In the genomic region with DNA sequence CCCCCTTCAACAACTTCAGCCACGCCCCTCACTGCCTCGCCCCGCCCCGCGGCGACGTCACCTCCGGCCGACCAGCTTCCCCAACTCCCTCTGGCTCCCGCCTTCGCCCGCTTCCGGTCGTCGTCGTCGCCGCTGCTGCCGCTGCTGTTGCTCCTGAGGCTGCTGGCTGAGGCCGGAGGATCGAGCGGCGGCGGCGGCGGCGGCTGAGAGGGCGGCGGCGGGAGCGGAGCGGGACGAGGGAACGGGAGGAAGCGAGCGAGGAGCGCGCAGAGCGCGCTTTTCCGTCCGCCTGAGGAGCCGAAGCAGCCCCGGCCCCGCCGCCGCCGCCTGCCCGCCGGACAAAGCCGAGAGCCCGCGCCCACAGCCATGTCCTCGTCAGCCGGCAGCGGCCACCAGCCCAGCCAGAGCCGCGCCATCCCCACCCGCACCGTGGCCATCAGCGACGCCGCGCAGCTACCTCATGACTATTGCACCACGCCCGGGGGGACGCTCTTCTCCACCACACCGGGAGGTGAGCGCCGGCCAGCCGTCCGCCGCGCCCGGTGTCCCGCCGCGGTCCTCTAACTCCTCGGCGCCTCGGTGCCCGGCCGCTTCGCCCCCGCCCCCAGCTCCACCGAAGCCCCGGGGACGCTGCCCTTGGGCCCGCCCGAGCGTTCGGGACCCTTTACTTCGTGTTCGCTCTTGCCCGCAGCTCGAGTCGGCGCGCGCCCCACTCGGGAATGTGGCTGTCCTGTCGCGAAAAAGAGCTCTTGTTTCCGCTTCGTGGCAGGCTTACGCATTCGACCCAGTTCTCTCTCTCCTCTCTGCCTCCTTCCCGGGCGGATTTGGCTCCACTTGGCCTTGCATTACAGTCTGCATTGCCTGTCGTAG, we compare ENCODE assay signal across 8 cellular contexts. TPM values are rescaled to one million over a fixed set of nuclear protein-coding genes. Genes with fewer than 3 reads are reported as not detected.
DNase-seq lines count a peak whose midpoint lies in the region; ATAC-seq and TF ChIP-seq lines count a peak whose summit lies in the region.

A gene with protein sequence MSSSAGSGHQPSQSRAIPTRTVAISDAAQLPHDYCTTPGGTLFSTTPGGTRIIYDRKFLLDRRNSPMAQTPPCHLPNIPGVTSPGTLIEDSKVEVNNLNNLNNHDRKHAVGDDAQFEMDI (plus strand): TSS at position 110 of the 870 bp plus-strand sequence. CDS start 257 bp downstream, at position 367.

- TF ChIP-seq CTCF in GM12875 (IDR thresholded peaks at IDR 0.05; ENCODE audit: borderline replicate concordance, insufficient read depth, low read depth, low read length) (no peak), transverse colon (IDR thresholded peaks at IDR 0.05) (peak in 1 of 5 experiments; percentile 2)

- peak within 1 kb of the TSS; percentile 26 for H2BK120ac ChIP-seq in trophoblast cell (ENCODE audit: insufficient read depth, low read length, poor library complexity)

- H2AFZ ChIP-seq in trophoblast cell (ENCODE audit: insufficient read depth, low read length, poor library complexity), result peak within 1 kb of the TSS; percentile 82

- peak within 1 kb of the TSS; percentile 78 for H4K12ac ChIP-seq in trophoblast cell (ENCODE audit: low read depth, low read length)

- intact Hi-C loops in cardiac septum (cut with DNase I), result no loop called here
- intact Hi-C loops in transverse colon (cut with DNase I; ENCODE audit: low total_unique reads), result no loop called here

- no peaks in the 10 kb centered on the region for H3K9me3 ChIP-seq in trophoblast cell (ENCODE audit: insufficient read depth, low read depth, low read length)
- no peaks in the 10 kb centered on the region for H3K9me3 ChIP-seq in transverse colon

- no peak within 1 kb of the TSS for H3K23ac ChIP-seq in trophoblast cell (ENCODE audit: low read length)

- in situ Hi-C loops in transverse colon (cut with MboI; ENCODE audit: low pct_ligation_motif_present in 1 of 4, low pct_unique_long_range_greater_than_20kb in 1 of 4, low sequenced_read_pairs in 3 of 4), result no loop called here

- peak within 1 kb of the TSS; percentile 49 for H2BK5ac ChIP-seq in trophoblast cell (ENCODE audit: low read depth, low read length, poor library complexity)

- H3K18ac ChIP-seq in trophoblast cell (ENCODE audit: low read length), result peak within 1 kb of the TSS; percentile 95

- H4K91ac ChIP-seq in trophoblast cell (ENCODE audit: low read depth, low read length), result peak within 1 kb of the TSS; percentile 86

- peak within 1 kb of the TSS; percentile 93 for H3K4me2 ChIP-seq in trophoblast cell (ENCODE audit: low read length)

- peak within 1 kb of the TSS; percentile 84 for H3K9ac ChIP-seq in trophoblast cell (ENCODE audit: low read length)

- peaks cover 7% of the 10 kb centered on the region for H3K79me1 ChIP-seq in trophoblast cell (ENCODE audit: low read length)

- H3K79me2 ChIP-seq in trophoblast cell (ENCODE audit: control insufficient read depth, insufficient read depth, low read length, poor library complexity), result peaks cover 14% of the 10 kb centered on the region

- peaks cover 0 to 3% of the 10 kb centered on the region in 2 experiments for H3K36me3 ChIP-seq in trophoblast cell (ENCODE audit: control insufficient read depth in 1 of 2, insufficient read depth in 2 of 2, low read length in 2 of 2)
- no peaks in the 10 kb centered on the region for H3K36me3 ChIP-seq in transverse colon

- peak; percentile 99 for TF ChIP-seq POLR2A in transverse colon (IDR thresholded peaks at IDR 0.05)

- peak within 1 kb of the TSS; percentile 98 for H3K4ac ChIP-seq in trophoblast cell (ENCODE audit: low read depth, low read length)

- TF ChIP-seq EP300 in transverse colon (IDR thresholded peaks at IDR 0.05; ENCODE audit: low read depth), result no peak

- 0 to 1% (median 1%) methylated on average over 77 to 110 of the region's 110 CpGs for WGBS in adipose tissue, 3 donors
- no CpG with 5 or more reads among the region's 110 CpGs for WGBS in trophoblast cell (ENCODE audit: extremely low coverage, insufficient coverage, insufficient read length)
- 0% methylated on average over 65 of the region's 110 CpGs; no CpG with 5 or more reads in 1 of the 2 donors for WGBS in transverse colon (ENCODE audit: low coverage in 1 of 2), 2 donors

- no peak within 1 kb of the TSS for H2BK12ac ChIP-seq in trophoblast cell (ENCODE audit: low read length)

- H4K8ac ChIP-seq in trophoblast cell (ENCODE audit: low read depth, low read length), result peak within 1 kb of the TSS; percentile 80

- peak; percentile 93 for ATAC-seq in HG02798 (IDR thresholded peaks at IDR 0.05; ENCODE audit: poor library complexity, unreplicated experiment)

- DNase-seq in NCI-H1436 treated with DMSO at 0.1 percent for 48 hours (lab: John Stamatoyannopoulos, UW) (peak; percentile 81), T-helper 1 cell (peak; percentile 94 to 99 (median 96)), cardiac septum (ENCODE audit: low spot score) (peak; percentile 100), trophoblast cell (peak; percentile 94 to 97), transverse colon (peak; percentile 100)

- peak within 1 kb of the TSS; percentile 87 for H3K27ac ChIP-seq in adipose tissue (ENCODE audit: low read depth, low read length)
- peak within 1 kb of the TSS; percentile 24 for H3K27ac ChIP-seq in trophoblast cell (ENCODE audit: low read depth, low read length)
- H3K27ac ChIP-seq in transverse colon, result peak within 1 kb of the TSS; percentile 99 to 100 (median 100)

- peak within 1 kb of the TSS; percentile 94 for H3K14ac ChIP-seq in trophoblast cell (ENCODE audit: low read length)

- H3K27me3 ChIP-seq in trophoblast cell (ENCODE audit: insufficient read depth, low read length), result no peaks in the 10 kb centered on the region
- H3K27me3 ChIP-seq in transverse colon, result no peaks in the 10 kb centered on the region

- H3K4me1 ChIP-seq in trophoblast cell (ENCODE audit: control insufficient read depth in 1 of 2, insufficient read depth in 2 of 2, low read length in 2 of 2), result peaks cover 4 to 10% of the 10 kb centered on the region in 2 experiments
- peaks cover 6 to 32% (median 21%) of the 10 kb centered on the region in 4 donors for H3K4me1 ChIP-seq in transverse colon

- H2AK5ac ChIP-seq in trophoblast cell (ENCODE audit: low read length), result peak within 1 kb of the TSS; percentile 91

- peak within 1 kb of the TSS; percentile 89 for H3K4me3 ChIP-seq in GM12875 (ENCODE audit: low read depth, low read length)
- peak within 1 kb of the TSS; percentile 96 for H3K4me3 ChIP-seq in trophoblast cell (ENCODE audit: low read depth, low read length)
- H3K4me3 ChIP-seq in transverse colon, result peak within 1 kb of the TSS; percentile 84 to 98 (median 90)

RNA-seq across cellular contexts. Expression of the gene that starts here (rescaled TPM):
- 10 to 100 TPM; 19.4 to 74.8 (median 60.2) TPM for polyA plus RNA-seq in adipose tissue
- total RNA-seq in cardiac septum (69.8 TPM), transverse colon (100 to 1,000 TPM in 3 of 4 donors, 10 to 100 TPM in 1; 43.6 to 117 (median 110) TPM)
- polyA plus RNA-seq in trophoblast cell (2013), result 71.6 and 73.5 TPM in 2 replicates

Comparison
In these comparisons a context has a peak if more than half of its experiments do, and no peak if none do; other contexts are left out.
1. Peak in every context shown above with its lines: DNase-seq, ATAC-seq, H3K4me3 ChIP-seq and H3K27ac ChIP-seq.
2. H3K27ac ChIP-seq: peak in every context shown above with its lines; median percentile 100 in transverse colon; 87 in adipose tissue; 24 in trophoblast cell.